Comparison of ENCODE assay signal across 1 cellular context in genomic region chr6:4906293-4906941, GRCh38.
TF ChIP-seq lines count a peak whose summit lies in the region.

No MANE protein-coding gene starts in this region.

TF ChIP-seq in GM12878, 131 proteins besides CTCF, POLR2A, EP300 and RAD21 (continued from another document):
- TF ChIP-seq, protein P1, sequence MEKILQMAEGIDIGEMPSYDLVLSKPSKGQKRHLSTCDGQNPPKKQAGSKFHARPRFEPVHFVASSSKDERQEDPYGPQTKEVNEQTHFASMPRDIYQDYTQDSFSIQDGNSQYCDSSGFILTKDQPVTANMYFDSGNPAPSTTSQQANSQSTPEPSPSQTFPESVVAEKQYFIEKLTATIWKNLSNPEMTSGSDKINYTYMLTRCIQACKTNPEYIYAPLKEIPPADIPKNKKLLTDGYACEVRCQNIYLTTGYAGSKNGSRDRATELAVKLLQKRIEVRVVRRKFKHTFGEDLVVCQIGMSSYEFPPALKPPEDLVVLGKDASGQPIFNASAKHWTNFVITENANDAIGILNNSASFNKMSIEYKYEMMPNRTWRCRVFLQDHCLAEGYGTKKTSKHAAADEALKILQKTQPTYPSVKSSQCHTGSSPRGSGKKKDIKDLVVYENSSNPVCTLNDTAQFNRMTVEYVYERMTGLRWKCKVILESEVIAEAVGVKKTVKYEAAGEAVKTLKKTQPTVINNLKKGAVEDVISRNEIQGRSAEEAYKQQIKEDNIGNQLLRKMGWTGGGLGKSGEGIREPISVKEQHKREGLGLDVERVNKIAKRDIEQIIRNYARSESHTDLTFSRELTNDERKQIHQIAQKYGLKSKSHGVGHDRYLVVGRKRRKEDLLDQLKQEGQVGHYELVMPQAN (conservative IDR thresholded peaks at IDR 0.05), result no peak
- TF ChIP-seq SUZ12 (IDR thresholded peaks at IDR 0.05; ENCODE audit: unreplicated experiment) (no peak), TCF7 (IDR thresholded peaks at IDR 0.05; ENCODE audit: borderline replicate concordance) (no peak), CHD4 (IDR thresholded peaks at IDR 0.05) (no peak), ZNF622 (IDR thresholded peaks at IDR 0.05) (no peak)
